In genomic region chr2:130332271-130333073, GRCh38 we compare ENCODE assay signal across 1 cellular context.
TF ChIP-seq lines count a peak whose summit lies in the region.

No MANE protein-coding gene starts in this region.

TF ChIP-seq in endothelial cell of umbilical vein, 7 proteins besides CTCF, POLR2A, EP300 and RAD21 (continued from another document):
- TF ChIP-seq MAX (IDR thresholded peaks at IDR 0.05; ENCODE audit: insufficient read depth, insufficient read length) (no peak), JUN (IDR thresholded peaks at IDR 0.05; ENCODE audit: borderline replicate concordance, insufficient read depth, insufficient read length, low read depth) (no peak), EZH2 (IDR thresholded peaks at IDR 0.05; ENCODE audit: borderline replicate concordance, low read depth, low read length, severe bottlenecking) (no peak), MYC (IDR thresholded peaks at IDR 0.05; ENCODE audit: low read depth, low read length) (no peak)
